Comparison of ENCODE assay signal across 1 cellular context in the genomic region with DNA sequence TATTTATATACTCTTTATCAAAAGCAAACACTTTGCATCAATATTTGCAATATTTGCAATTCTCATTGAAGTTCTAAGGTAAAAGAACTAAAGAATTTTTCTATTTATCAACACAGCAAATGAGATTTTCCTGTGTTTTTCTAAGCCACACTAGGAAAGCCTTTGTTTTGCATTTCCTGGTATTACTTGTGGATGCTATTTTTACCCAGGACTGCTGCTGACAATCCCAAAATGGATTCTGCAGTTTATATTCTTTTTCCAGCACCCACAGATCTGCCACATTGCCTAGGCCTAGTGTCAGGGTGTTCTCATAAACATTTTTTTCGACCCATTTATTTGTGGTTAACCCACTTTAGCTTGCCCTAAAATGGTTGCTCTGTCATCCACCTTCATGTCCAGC.
TF ChIP-seq lines count a peak whose summit lies in the region.

No MANE protein-coding gene starts in this region.

TF ChIP-seq in GM23338, 12 proteins besides CTCF, POLR2A, EP300 and RAD21 (continued from another document):
- TF ChIP-seq ZNF331 (CRISPR knock-in tag; IDR thresholded peaks at IDR 0.05; ENCODE audit: low read depth) = no peak
- no peak for TF ChIP-seq NANOG (IDR thresholded peaks at IDR 0.05; ENCODE audit: borderline replicate concordance)
- TF ChIP-seq JUNB (IDR thresholded peaks at IDR 0.05; ENCODE audit: unreplicated experiment) = no peak
- TF ChIP-seq, protein P1, sequence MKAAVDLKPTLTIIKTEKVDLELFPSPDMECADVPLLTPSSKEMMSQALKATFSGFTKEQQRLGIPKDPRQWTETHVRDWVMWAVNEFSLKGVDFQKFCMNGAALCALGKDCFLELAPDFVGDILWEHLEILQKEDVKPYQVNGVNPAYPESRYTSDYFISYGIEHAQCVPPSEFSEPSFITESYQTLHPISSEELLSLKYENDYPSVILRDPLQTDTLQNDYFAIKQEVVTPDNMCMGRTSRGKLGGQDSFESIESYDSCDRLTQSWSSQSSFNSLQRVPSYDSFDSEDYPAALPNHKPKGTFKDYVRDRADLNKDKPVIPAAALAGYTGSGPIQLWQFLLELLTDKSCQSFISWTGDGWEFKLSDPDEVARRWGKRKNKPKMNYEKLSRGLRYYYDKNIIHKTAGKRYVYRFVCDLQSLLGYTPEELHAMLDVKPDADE (IDR thresholded peaks at IDR 0.05) = no peak
- TF ChIP-seq EZH2phosphoT487 (IDR thresholded peaks at IDR 0.05; ENCODE audit: unreplicated experiment) = no peak
- TF ChIP-seq POLR2AphosphoS5 (IDR thresholded peaks at IDR 0.05; ENCODE audit: low read depth) = no peak
- TF ChIP-seq ZNF114 (CRISPR knock-in tag; IDR thresholded peaks at IDR 0.05) = no peak
- TF ChIP-seq ZNF462 (CRISPR knock-in tag; IDR thresholded peaks at IDR 0.05) = no peak
- TF ChIP-seq EZH2 (IDR thresholded peaks at IDR 0.05; ENCODE audit: low read depth, unreplicated experiment) = no peak
